ENCODE assay signal across 8 cellular contexts in the genomic region with DNA sequence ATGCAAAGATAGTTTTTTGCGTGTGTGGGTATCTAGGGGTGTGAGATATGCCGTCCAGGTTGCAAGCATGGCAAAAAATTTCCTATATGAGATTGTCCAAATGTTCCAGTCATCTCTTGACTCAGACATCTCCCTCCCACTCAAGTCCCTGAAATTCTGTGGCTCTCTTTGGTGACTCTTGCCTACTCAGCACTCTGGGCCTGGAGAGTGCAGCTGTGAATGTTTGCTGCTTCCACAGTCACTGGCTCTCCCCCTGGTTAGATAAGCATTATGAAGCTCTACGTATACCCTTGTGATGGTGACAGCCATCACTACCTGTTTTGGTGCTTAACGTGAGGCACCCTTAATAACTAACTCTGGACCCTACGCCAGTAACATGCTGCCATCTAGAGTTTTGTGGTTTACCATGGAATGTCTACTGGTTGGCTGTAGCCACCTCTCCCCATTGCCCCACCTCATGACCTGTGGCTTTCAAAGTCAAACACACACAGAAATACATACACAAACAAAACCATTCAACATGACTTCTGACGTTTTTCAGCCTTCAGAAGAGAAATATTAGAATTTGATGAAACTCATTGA.
A peak's percentile ranks its signal among the peaks of the same experiment; 100 is the strongest.
DNase-seq lines count a peak whose midpoint lies in the region; ATAC-seq and TF ChIP-seq lines count a peak whose summit lies in the region.

No MANE protein-coding gene starts in this region.

- ATAC-seq in GM21515 (IDR thresholded peaks at IDR 0.05; ENCODE audit: unreplicated experiment), result peak; percentile 64

- TF ChIP-seq CTCF in GM12873 (IDR thresholded peaks at IDR 0.05; ENCODE audit: insufficient read depth, low read depth, low read length, missing control alignments) (peak; percentile 25), testis (IDR thresholded peaks at IDR 0.05) (no peak)

- 77 to 88% methylated on average over 6 of the region's 6 CpGs for WGBS in testis, 2 donors

- H3K9me3 ChIP-seq in testis, result no peaks in the 10 kb centered on the region

- intact Hi-C loops in testis (cut with DNase I; ENCODE audit: low total_unique reads), result no loop called here

- TF ChIP-seq POLR2A in testis (IDR thresholded peaks at IDR 0.05), result no peak

- no peak overlapping the region for H3K4me3 ChIP-seq in testis

- no peak overlapping the region for H3K27ac ChIP-seq in testis

- DNase-seq in HuH-7 (ENCODE audit: low spot score) (peak; percentile 92), cerebellum (ENCODE audit: low spot score) (peak; percentile 6), activated gamma-delta T cell (lab: John Stamatoyannopoulos, UW) (no peak), testis (no peak)
- DNase-seq in activated CD4-positive, alpha-beta T cell treated with anti-CD3 and anti-CD28 coated beads for 1 hour, result no peak
- no peak for DNase-seq in activated CD4-positive, alpha-beta T cell treated with anti-CD3 and anti-CD28 coated beads, Interleukin-2, amount 50 U/mL, for 4 hours

- H3K4me1 ChIP-seq in testis, result no peaks in the 10 kb centered on the region

- H3K36me3 ChIP-seq in testis (ENCODE audit: low read depth, missing control alignments), result no peaks in the 10 kb centered on the region

- no peaks in the 10 kb centered on the region for H3K27me3 ChIP-seq in testis

Comparison
In these comparisons a context has a peak if more than half of its experiments do, and no peak if none do; other contexts are left out.
1. DNase-seq: peak in HuH-7 (single experiment) and cerebellum (single experiment); none in activated gamma-delta T cell (single experiment), activated CD4-positive, alpha-beta T cell treated with anti-CD3 and anti-CD28 coated beads for 1 hour (single experiment), activated CD4-positive, alpha-beta T cell treated with anti-CD3 and anti-CD28 coated beads, Interleukin-2, amount 50 U/mL, for 4 hours (0 of 2) and testis (single experiment).